10 cellular contexts compared by ENCODE assay signal in genomic region chr6:149079911-149080501, GRCh38.
DNase-seq lines count a peak whose midpoint lies in the region; ATAC-seq and TF ChIP-seq lines count a peak whose summit lies in the region.
"Had no signal": no experiment of that assay in that cellular context is flagged by ENCODE, and none has a peak within 500 bp of the region (broad histone marks: within the 10 kb centered on the region; RNA-seq: fewer than 3 reads in every experiment).

No MANE protein-coding gene starts in this region.

- no TSS peak for BruUV-seq in Calu3 (replicated peaks; lab: Mats Ljungman, UMichigan)

- H3K36me3 ChIP-seq in WERI-Rb-1: no peaks in the 10 kb centered on the region

- DNase-seq in ELF-1 (ENCODE audit: low read depth, low spot score) (peak; percentile 41), SK-N-DZ (ENCODE audit: low spot score) (peak; percentile 3), fibroblast of villous mesenchyme (ENCODE audit: low read depth) (peak; percentile 56), renal cortical epithelial cell (ENCODE audit: low read depth) (peak; percentile 65), Calu3 (no peak), AML-193 (lab: John Stamatoyannopoulos, UW) (no peak), WERI-Rb-1 (no peak)
- no peak for DNase-seq in CD4-positive, alpha-beta T cell
- DNase-seq: stimulated activated CD8-positive, alpha-beta memory T cell treated with anti-CD3 and anti-CD28 coated beads, Interleukin-4, amount 100 ng/mL, for 48 hours had no signal

- no peak overlapping the region for H3K27ac ChIP-seq in CD4-positive, alpha-beta T cell (ENCODE audit: low read depth, low read length)
- no peak overlapping the region for H3K27ac ChIP-seq in WERI-Rb-1
- H3K27ac ChIP-seq: KMS-11 had no signal

- CTCF ChIA-PET in CD4-positive, alpha-beta T cell (lab: Charles Lee): interaction anchor here (1.2 to 1.8 kb wide), 3 partner anchors 237 to 354 kb away, joined by 3 to 11 read pairs (median 4); no protein-coding TSS in a partner anchor
- CTCF ChIA-PET in Calu3 (lab: Charles Lee): interaction anchor here (0.6 kb wide), 1 partner anchor 598 kb away, joined by 3 read pairs; no protein-coding TSS in a partner anchor

- POLR2A ChIA-PET in CD4-positive, alpha-beta T cell (lab: Charles Lee): interaction anchor here (1.4 kb wide), 1 partner anchor 14 kb away, joined by 4 read pairs; no protein-coding TSS in a partner anchor

- no peak overlapping the region for H3K4me3 Mint-ChIP-seq in CD4-positive, alpha-beta T cell
- no peak overlapping the region for H3K4me3 Mint-ChIP-seq in Calu3 (ENCODE audit: low read depth, unreplicated experiment)

- intact Hi-C loops in CD4-positive, alpha-beta T cell (cut with DNase I, micrococcal nuclease): loop anchor here (2.0 to 5.0 kb wide), 3 partner anchors 67 to 439 kb away; no protein-coding TSS in a partner anchor
- intact Hi-C loops in Calu3 (cut with micrococcal nuclease; ENCODE audit: unreplicated experiment): loop anchor here (5.0 to 10.0 kb wide), 2 partner anchors 97 to 255 kb away; no protein-coding TSS in a partner anchor

- no peaks in the 10 kb centered on the region for H3K27me3 ChIP-seq in CD4-positive, alpha-beta T cell (ENCODE audit: control insufficient read depth, insufficient read depth, low read length)
- H3K27me3 ChIP-seq in WERI-Rb-1 (ENCODE audit: insufficient read depth, low read depth, severe bottlenecking): no peaks in the 10 kb centered on the region

- no peaks in the 10 kb centered on the region for H3K27me3 Mint-ChIP-seq in CD4-positive, alpha-beta T cell
- H3K27me3 Mint-ChIP-seq in Calu3 (ENCODE audit: unreplicated experiment): no peaks in the 10 kb centered on the region

- peaks cover 52% of the 10 kb centered on the region for H3K4me1 Mint-ChIP-seq in CD4-positive, alpha-beta T cell (ENCODE audit: low read depth)
- H3K4me1 Mint-ChIP-seq in Calu3 (ENCODE audit: low read depth, unreplicated experiment): no peaks in the 10 kb centered on the region

- H3K4me3 ChIP-seq in fibroblast of villous mesenchyme (ENCODE audit: low read depth, low read length) (no peak overlapping the region), WERI-Rb-1 (ENCODE audit: low read depth, low read length) (no peak overlapping the region)

- no peak for TF ChIP-seq CTCF in fibroblast of villous mesenchyme (IDR thresholded peaks at IDR 0.05; ENCODE audit: insufficient read depth, low read depth, low read length)
- TF ChIP-seq CTCF in CD4-positive, alpha-beta T cell (IDR thresholded peaks at IDR 0.05): no peak
- no peak for TF ChIP-seq CTCF in Calu3 (IDR thresholded peaks at IDR 0.05; ENCODE audit: unreplicated experiment)
- TF ChIP-seq CTCF in WERI-Rb-1 (IDR thresholded peaks at IDR 0.05; ENCODE audit: low read depth, low read length): no peak

- no peaks in the 10 kb centered on the region for H3K36me3 Mint-ChIP-seq in CD4-positive, alpha-beta T cell (ENCODE audit: low read depth)
- H3K36me3 Mint-ChIP-seq in Calu3 (ENCODE audit: insufficient read depth, unreplicated experiment): no peaks in the 10 kb centered on the region

- no peak for ATAC-seq in CD4-positive, alpha-beta T cell (ENCODE audit: poor library complexity)

- H3K27ac Mint-ChIP-seq in CD4-positive, alpha-beta T cell: no peak overlapping the region
- H3K27ac Mint-ChIP-seq in Calu3 (ENCODE audit: unreplicated experiment): no peak overlapping the region

- H3K9me3 ChIP-seq in CD4-positive, alpha-beta T cell (ENCODE audit: control insufficient read depth, low read length): no peaks in the 10 kb centered on the region
- no peaks in the 10 kb centered on the region for H3K9me3 ChIP-seq in WERI-Rb-1 (ENCODE audit: severe bottlenecking)

- no peaks in the 10 kb centered on the region for H3K9me3 Mint-ChIP-seq in CD4-positive, alpha-beta T cell
- H3K9me3 Mint-ChIP-seq in Calu3 (ENCODE audit: low read depth, unreplicated experiment): no peaks in the 10 kb centered on the region

Comparison
In these comparisons a context has a peak if more than half of its experiments do, and no peak if none do; other contexts are left out.
1. DNase-seq: peak in ELF-1 (single experiment), SK-N-DZ (single experiment), fibroblast of villous mesenchyme (single experiment) and renal cortical epithelial cell (single experiment); none in CD4-positive, alpha-beta T cell (0 of 10), Calu3 (single experiment), AML-193 (0 of 2) and WERI-Rb-1 (single experiment).